9 cellular contexts compared by ENCODE assay signal in the genomic region with DNA sequence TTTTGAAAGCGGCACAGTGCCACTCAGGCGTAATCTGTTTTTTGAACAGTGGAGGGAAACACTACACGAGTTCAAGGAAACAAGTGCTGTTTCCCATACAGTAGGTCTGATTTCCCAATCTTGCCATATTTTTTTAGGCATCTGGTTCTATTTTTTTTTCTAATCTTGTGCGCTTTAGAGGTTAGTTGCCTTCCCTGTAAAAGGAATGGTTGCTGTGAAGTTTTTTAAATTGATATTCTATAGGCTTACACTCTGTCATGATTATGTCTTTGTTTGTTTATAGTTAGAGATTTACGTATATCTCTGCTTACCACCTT. TPM values are rescaled to one million over a fixed set of nuclear protein-coding genes. Genes with fewer than 3 reads are reported as not detected.
DNase-seq lines count a peak whose midpoint lies in the region; ATAC-seq, FAIRE-seq and TF ChIP-seq lines count a peak whose summit lies in the region.
"Had no signal": no experiment of that assay in that cellular context is flagged by ENCODE, and none has a peak within 500 bp of the region (broad histone marks: within the 10 kb centered on the region; RNA-seq: fewer than 3 reads in every experiment).

No MANE protein-coding gene starts in this region.

- no peak for DNase-seq in left ventricle myocardium inferior
- no peak for DNase-seq in left cardiac atrium
- no peak for DNase-seq in bronchial epithelial cell (ENCODE audit: low read depth)
- no peak for DNase-seq in mucosa of descending colon
- DNase-seq in head of caudate nucleus: no peak
- no peak for DNase-seq in OCI-M2 (lab: John Stamatoyannopoulos, UW; ENCODE audit: unreplicated experiment)
- DNase-seq in activated CD8-positive, alpha-beta memory T cell treated with anti-CD3 and anti-CD28 coated beads, Interleukin-2, amount 50 U/mL, for 48 hours: no peak
- DNase-seq in DMS 273 (lab: John Stamatoyannopoulos, UW; ENCODE audit: unreplicated experiment): no peak

- peak overlapping the region; percentile 97 for H3K27ac ChIP-seq in left ventricle myocardium inferior (replicated peaks)

- TF ChIP-seq CTCF in left ventricle myocardium inferior (IDR thresholded peaks at IDR 0.05; ENCODE audit: borderline replicate concordance): no peak
- no peak for TF ChIP-seq CTCF in bronchial epithelial cell (IDR thresholded peaks at IDR 0.05; ENCODE audit: insufficient read depth, low read length, severe bottlenecking)
- TF ChIP-seq CTCF in mucosa of descending colon (IDR thresholded peaks at IDR 0.05): no peak

- H3K27me3 ChIP-seq in left ventricle myocardium inferior (ENCODE audit: low read depth) (no peaks in the 10 kb centered on the region), bronchial epithelial cell (ENCODE audit: control insufficient read depth, insufficient read depth, low read length) (no peaks in the 10 kb centered on the region)

- no peaks in the 10 kb centered on the region for H3K36me3 ChIP-seq in left ventricle myocardium inferior
- H3K36me3 ChIP-seq in bronchial epithelial cell (ENCODE audit: control insufficient read depth, insufficient read depth, low read length): no peaks in the 10 kb centered on the region
- H3K36me3 ChIP-seq in mucosa of descending colon (ENCODE audit: low read depth): no peaks in the 10 kb centered on the region

- no peaks in the 10 kb centered on the region for H3K9me3 ChIP-seq in left ventricle myocardium inferior (replicated peaks)
- H3K9me3 ChIP-seq in mucosa of descending colon: no peaks in the 10 kb centered on the region

- H3K4me1 ChIP-seq in left ventricle myocardium inferior (peaks cover 42% of the 10 kb centered on the region), mucosa of descending colon (ENCODE audit: low read depth) (peaks cover 19% of the 10 kb centered on the region)

- intact Hi-C loops in left ventricle myocardium inferior (cut with micrococcal nuclease): loop anchor here (10.0 kb wide), 1 partner anchor 100 kb away; the partner anchor contains the start of genes GPBP1L1 and TMEM69
- intact Hi-C loops in left cardiac atrium (cut with DNase I): no loop called here
- intact Hi-C loops in mucosa of descending colon (cut with DNase I, micrococcal nuclease): no loop called here
- intact Hi-C loops in head of caudate nucleus (cut with DNase I): no loop called here

- ATAC-seq in left cardiac atrium (no peak), mucosa of descending colon (no peak)

- H3K4me3 ChIP-seq in left ventricle myocardium inferior (peak overlapping the region; percentile 92), bronchial epithelial cell (ENCODE audit: low read depth, low read length) (peak overlapping the region; percentile 94), mucosa of descending colon (peak overlapping the region; percentile 83)

- FAIRE-seq in bronchial epithelial cell (lab: Jason Lieb, UNC): no peak
- FAIRE-seq: G401.6 had no signal

RNA-seq across cellular contexts. Expression of gene NASP, which starts 1.2 kb away (rescaled TPM):
- total RNA-seq in left ventricle myocardium inferior (34.5 TPM), left cardiac atrium (10 to 100 TPM; 38.2 to 56.4 TPM), bronchial epithelial cell (16.6 and 28.3 TPM in 2 replicates), mucosa of descending colon (10 to 100 TPM; 51.5 to 69.1 (median 60.1) TPM)

RNA-seq across cellular contexts. Expression of gene AKR1A1, which starts 34.4 kb away (rescaled TPM):
- 45.4 TPM for total RNA-seq in left ventricle myocardium inferior
- total RNA-seq in left cardiac atrium: 100 to 1,000 TPM in 1 of 2 donors, 10 to 100 TPM in 1; 96.8 to 103 TPM
- 109 and 145 TPM in 2 replicates for total RNA-seq in bronchial epithelial cell
- total RNA-seq in mucosa of descending colon: 100 to 1,000 TPM; 118 to 206 (median 190) TPM

RNA-seq across cellular contexts. Expression of gene CCDC17, which starts 38.8 kb away (rescaled TPM):
- total RNA-seq in left ventricle myocardium inferior (1.2 TPM), left cardiac atrium (1 to 10 TPM in 1 of 2 donors, under 1 TPM in 1; 0.44 to 1.2 TPM), bronchial epithelial cell (0.79 and 1.7 TPM in 2 replicates), mucosa of descending colon (1 to 10 TPM; 4.1 to 6.8 (median 6.0) TPM)
